ENCODE assay signal across 8 cellular contexts in the genomic region with DNA sequence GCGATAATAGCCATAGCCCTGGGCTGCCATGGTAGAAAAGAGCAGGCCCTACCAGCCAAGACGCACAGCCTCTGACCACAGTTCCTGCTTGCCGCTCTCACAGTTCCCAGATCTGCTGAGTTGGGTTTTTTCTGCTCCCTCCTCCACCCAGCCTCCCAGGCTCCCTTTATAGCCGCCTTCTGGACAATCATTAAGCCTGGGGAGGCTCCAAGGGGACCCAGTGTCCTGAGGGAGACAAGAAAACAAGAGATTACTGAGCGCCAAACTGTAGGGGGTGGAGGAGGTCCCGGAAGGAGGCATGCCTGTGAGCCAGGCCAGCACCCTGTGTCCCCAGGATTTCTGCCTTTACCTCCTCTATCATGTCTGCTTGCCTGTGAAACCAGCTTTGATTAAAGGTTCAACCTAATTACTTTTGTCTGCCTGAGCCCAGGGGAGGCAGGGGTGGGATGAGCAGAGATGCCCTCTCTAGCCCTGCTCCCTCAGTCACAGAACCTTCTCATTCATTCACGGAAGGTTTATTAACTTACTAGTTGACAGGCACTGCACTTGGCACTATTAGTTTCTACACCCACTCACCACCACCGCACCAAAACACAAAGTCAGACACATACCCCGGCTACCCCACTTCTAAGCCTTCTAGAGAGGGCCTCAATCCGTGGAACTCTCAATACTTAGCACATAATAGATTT. TPM values are rescaled to one million over a fixed set of nuclear protein-coding genes. Genes with fewer than 3 reads are reported as not detected.
DNase-seq lines count a peak whose midpoint lies in the region; TF ChIP-seq lines count a peak whose summit lies in the region.

No MANE protein-coding gene starts in this region.

- peak overlapping the region; percentile 77 for H3K4me3 ChIP-seq in SK-N-MC

- CTCF ChIA-PET in HEK293T (lab: Yijun Ruan, JAX) = interaction anchor here (0.5 kb wide), 1 partner anchor 73 kb away, joined by 3 read pairs; no protein-coding TSS in a partner anchor

- H3K27ac ChIP-seq in SK-N-MC (peak overlapping the region; percentile 31; the same call in 1 of the 2 replicates), cingulate gyrus (ENCODE audit: low read depth, low read length) (peak overlapping the region; percentile 87), substantia nigra (ENCODE audit: low read depth, low read length, poor library complexity, severe bottlenecking) (peak overlapping the region; percentile 83)

- DNase-seq in G401 (ENCODE audit: low spot score) = peak; percentile 40
- DNase-seq in HEK293T (ENCODE audit: extremely low spot score) = peak; percentile 34
- DNase-seq in SK-N-MC (ENCODE audit: low read depth, low spot score) = no peak
- peak; percentile 11 for DNase-seq in midbrain (lab: John Stamatoyannopoulos, UW)
- peak in 16 of 49 donors; percentile 5 to 35 (median 12) for DNase-seq in substantia nigra (lab: John Stamatoyannopoulos, UW)
- DNase-seq in NCI-H1930 (lab: John Stamatoyannopoulos, UW) = no peak
- DNase-seq in NCI-H2171 treated with DMSO at 0.1 percent for 48 hours (lab: John Stamatoyannopoulos, UW) = no peak

- POLR2A ChIA-PET in HEK293T (lab: Yijun Ruan, JAX) = interaction anchor here (1.0 to 3.1 kb wide), 3 partner anchors 11 to 32 kb away, joined by 3 to 14 read pairs (median 4); partner anchors contain the start of genes CENATAC, RPS25 and TRAPPC4

- peaks cover 17% of the 10 kb centered on the region for H3K36me3 ChIP-seq in SK-N-MC (ENCODE audit: insufficient read depth, low read length)

- H3K9me3 ChIP-seq in SK-N-MC (ENCODE audit: low read depth, low read length) = no peaks in the 10 kb centered on the region

- H3K9ac ChIP-seq in SK-N-MC (ENCODE audit: insufficient read length) = peak overlapping the region; percentile 74

- in situ Hi-C loops in G401 (cut with HindIII; ENCODE audit: low sequenced_read_pairs) = no loop called here

TF ChIP-seq in HEK293T, 16 proteins besides CTCF, POLR2A, EP300 and RAD21:
- TF ChIP-seq ELF4 (IDR thresholded peaks at IDR 0.05) (no peak), NFRKB (IDR thresholded peaks at IDR 0.05) (no peak)

RNA-seq across cellular contexts. Expression of gene SLC37A4, which starts 1.2 kb away (rescaled TPM):
- 9.9 and 15.5 TPM in 2 replicates for total RNA-seq in G401 (2014; rRNA removed; shearing (Covaris generic))

RNA-seq across cellular contexts. Expression of gene TRAPPC4, which starts 10.9 kb away (rescaled TPM):
- total RNA-seq in G401 (2014; rRNA removed; shearing (Covaris generic)) = 97.7 and 110 TPM in 2 replicates

RNA-seq across cellular contexts. Expression of gene RPS25, which starts 11.3 kb away (rescaled TPM):
- 2,429 and 3,013 TPM in 2 replicates for total RNA-seq in G401 (2014; rRNA removed; shearing (Covaris generic))

RNA-seq across cellular contexts. Expression of gene HYOU1, which starts 27.5 kb away (rescaled TPM):
- 152 and 205 TPM in 2 replicates for total RNA-seq in G401 (2014; rRNA removed; shearing (Covaris generic))

RNA-seq across cellular contexts. Expression of gene CENATAC, which starts 31.5 kb away (rescaled TPM):
- 30.4 and 34.0 TPM in 2 replicates for total RNA-seq in G401 (2014; rRNA removed; shearing (Covaris generic))

Comparison
In these comparisons a context has a peak if more than half of its experiments do, and no peak if none do; other contexts are left out.
1. DNase-seq: peak in G401 (single experiment), HEK293T (single experiment) and midbrain (single experiment); none in SK-N-MC (single experiment), NCI-H1930 (0 of 2) and NCI-H2171 treated with DMSO at 0.1 percent for 48 hours (single experiment).
2. H3K27ac ChIP-seq: peak in every context shown above with its lines; median percentile 87 in cingulate gyrus; 83 in substantia nigra; 31 in SK-N-MC.